ENCODE assay signal across 26 cellular contexts in the genomic region with DNA sequence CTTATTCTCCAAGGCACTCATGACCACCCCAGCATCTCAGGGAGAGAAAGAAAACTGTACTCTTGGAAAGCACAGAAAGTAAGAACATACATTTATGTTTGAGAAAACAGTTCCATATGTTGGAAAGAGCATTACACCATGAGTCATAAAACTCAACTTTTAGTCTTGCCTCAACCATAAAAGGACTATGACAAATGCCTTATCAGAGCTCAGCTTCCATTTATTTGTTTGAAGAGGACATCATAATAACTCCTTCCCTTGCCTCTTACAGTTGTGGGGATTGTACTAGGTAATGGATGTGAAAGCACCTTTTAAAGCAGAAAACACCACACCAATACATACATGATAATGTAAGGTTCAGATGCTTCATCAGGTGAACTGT.
A peak's percentile ranks its signal among the peaks of the same experiment; 100 is the strongest.
DNase-seq lines count a peak whose midpoint lies in the region; ATAC-seq and TF ChIP-seq lines count a peak whose summit lies in the region.
"Had no signal": no experiment of that assay in that cellular context is flagged by ENCODE, and none has a peak within 500 bp of the region (broad histone marks: within the 10 kb centered on the region; RNA-seq: fewer than 3 reads in every experiment).

No MANE protein-coding gene starts in this region.

- peaks cover 10% of the 10 kb centered on the region for H3K4me1 ChIP-seq in HEK293 (ENCODE audit: control insufficient read depth, insufficient read depth, low read length)
- no peaks in the 10 kb centered on the region for H3K4me1 ChIP-seq in adipocyte (ENCODE audit: control insufficient read depth, insufficient read depth, low read length)
- no peaks in the 10 kb centered on the region for H3K4me1 ChIP-seq in foreskin keratinocyte
- H3K4me1 ChIP-seq: BLaER1, gastrocnemius medialis, right atrium auricular region, tibial artery had no signal

- H3K9me3 ChIP-seq in HEK293 (ENCODE audit: control insufficient read depth, insufficient read depth, low read depth, low read length) (no peaks in the 10 kb centered on the region), adipocyte (ENCODE audit: control insufficient read depth, low read length) (no peaks in the 10 kb centered on the region)
- H3K9me3 ChIP-seq: BLaER1, gastrocnemius medialis, right atrium auricular region, tibial artery had no signal

- H3K27ac Mint-ChIP-seq in stimulated activated effector memory CD8-positive, alpha-beta T cell treated with anti-CD3 and anti-CD28 coated beads, Interleukin-12 subunit alpha, Interleukin-12 subunit beta, amount 100 ng/mL, for 72 hours = no peak overlapping the region
- H3K27ac Mint-ChIP-seq: activated naive CD4-positive, alpha-beta T cell treated with anti-CD3 and anti-CD28 coated beads, Interleukin-2, amount 10 ng/mL, durations not matched to agents 7 days and 5 days; activated T-helper 1 cell treated with anti-CD3 and anti-CD28 coated beads, Interleukin-12 subunit alpha, Interleukin-12 subunit beta, Interleukin-2, Interleukin-4 antibody, amounts not matched to agents 30 ng/mL and 10 ng/mL and 1 ng/mL, durations not matched to agents 14 hours and 24 hours and 36 hours; HFFc6; nephron had no signal

- H3K27me3 ChIP-seq in adipocyte (replicated peaks; ENCODE audit: control insufficient read depth, insufficient read depth, low read length) = no peaks in the 10 kb centered on the region
- no peaks in the 10 kb centered on the region for H3K27me3 ChIP-seq in foreskin keratinocyte
- H3K27me3 ChIP-seq: BLaER1, gastrocnemius medialis, right atrium auricular region, tibial artery had no signal

- H3K27ac ChIP-seq in HEK293 (ENCODE audit: extremely low read depth, low read depth, low read length) (peak overlapping the region; percentile 57; the same call in 1 of the 2 replicates), foreskin keratinocyte (no peak overlapping the region)
- H3K27ac ChIP-seq: BLaER1, dorsolateral prefrontal cortex, gastrocnemius medialis, right atrium auricular region, tibial artery had no signal

- H3K36me3 Mint-ChIP-seq in stimulated activated effector memory CD8-positive, alpha-beta T cell treated with anti-CD3 and anti-CD28 coated beads, Interleukin-12 subunit alpha, Interleukin-12 subunit beta, amount 100 ng/mL, for 72 hours = no peaks in the 10 kb centered on the region
- H3K36me3 Mint-ChIP-seq: activated naive CD4-positive, alpha-beta T cell treated with anti-CD3 and anti-CD28 coated beads, Interleukin-2, amount 10 ng/mL, durations not matched to agents 7 days and 5 days had no signal

- H3K4me1 Mint-ChIP-seq in stimulated activated effector memory CD8-positive, alpha-beta T cell treated with anti-CD3 and anti-CD28 coated beads, Interleukin-12 subunit alpha, Interleukin-12 subunit beta, amount 100 ng/mL, for 72 hours = no peaks in the 10 kb centered on the region
- H3K4me1 Mint-ChIP-seq: activated naive CD4-positive, alpha-beta T cell treated with anti-CD3 and anti-CD28 coated beads, Interleukin-2, amount 10 ng/mL, durations not matched to agents 7 days and 5 days had no signal

- no peaks in the 10 kb centered on the region for H3K9me3 Mint-ChIP-seq in stimulated activated effector memory CD8-positive, alpha-beta T cell treated with anti-CD3 and anti-CD28 coated beads, Interleukin-12 subunit alpha, Interleukin-12 subunit beta, amount 100 ng/mL, for 72 hours
- H3K9me3 Mint-ChIP-seq: activated naive CD4-positive, alpha-beta T cell treated with anti-CD3 and anti-CD28 coated beads, Interleukin-2, amount 10 ng/mL, durations not matched to agents 7 days and 5 days; activated T-helper 1 cell treated with anti-CD3 and anti-CD28 coated beads, Interleukin-12 subunit alpha, Interleukin-12 subunit beta, Interleukin-2, Interleukin-4 antibody, amounts not matched to agents 30 ng/mL and 10 ng/mL and 1 ng/mL, durations not matched to agents 14 hours and 24 hours and 36 hours had no signal

- TF ChIP-seq CTCF in HEK293 (tag by site-specific recombination; IDR thresholded peaks at IDR 0.05) (no peak), foreskin keratinocyte (conservative IDR thresholded peaks at IDR 0.05) (no peak)

- H3K4me3 ChIP-seq in HEK293 (ENCODE audit: low read depth, low read length) (no peak overlapping the region), adipocyte (ENCODE audit: low read length) (no peak overlapping the region)
- H3K4me3 ChIP-seq: BLaER1, dorsolateral prefrontal cortex, gastrocnemius medialis, right atrium auricular region, tibial artery had no signal

- DNase-seq in DMS53 (lab: John Stamatoyannopoulos, UW) = peak; percentile 57
- peak; percentile 69 for DNase-seq in adipocyte (ENCODE audit: low read depth)
- peak in 1 of 2 donors; percentile 14 for DNase-seq in foreskin keratinocyte
- DNase-seq in cerebellar cortex (ENCODE audit: low spot score) = no peak
- DNase-seq in stimulated activated effector memory CD8-positive, alpha-beta T cell treated with anti-CD3 and anti-CD28 coated beads, Interleukin-12 subunit alpha, Interleukin-12 subunit beta, amount 100 ng/mL, for 72 hours (ENCODE audit: low spot score in 2 of 2) = no peak
- no peak for DNase-seq in cerebellum (ENCODE audit: low spot score)
- DNase-seq: activated CD4-positive, alpha-beta T cell treated with anti-CD3 and anti-CD28 coated beads, Interleukin-2, amount 50 U/mL, for 4 hours; activated naive CD4-positive, alpha-beta T cell treated with anti-CD3 and anti-CD28 coated beads, Interleukin-2, amount 10 ng/mL, durations not matched to agents 7 days and 5 days; COR-L47; dorsolateral prefrontal cortex; gastrocnemius medialis; HFFc6; hypothalamus; left ventricle myocardium superior; NCI-H1417 treated with DMSO at 0.1 percent for 48 hours; NCI-H524 treated with DMSO at 0.1 percent for 48 hours; Right ventricle myocardium superior; stimulated activated naive CD8-positive, alpha-beta T cell treated with anti-CD3 and anti-CD28 coated beads, Interleukin-15, Interleukin-2, amounts not matched to agents 100 U/mL and 50 U/mL, for 24 hours; T-helper 9 cell; tibial artery had no signal

- H3K4me3 Mint-ChIP-seq in stimulated activated effector memory CD8-positive, alpha-beta T cell treated with anti-CD3 and anti-CD28 coated beads, Interleukin-12 subunit alpha, Interleukin-12 subunit beta, amount 100 ng/mL, for 72 hours = no peak overlapping the region
- H3K4me3 Mint-ChIP-seq: activated naive CD4-positive, alpha-beta T cell treated with anti-CD3 and anti-CD28 coated beads, Interleukin-2, amount 10 ng/mL, durations not matched to agents 7 days and 5 days; activated T-helper 1 cell treated with anti-CD3 and anti-CD28 coated beads, Interleukin-12 subunit alpha, Interleukin-12 subunit beta, Interleukin-2, Interleukin-4 antibody, amounts not matched to agents 30 ng/mL and 10 ng/mL and 1 ng/mL, durations not matched to agents 14 hours and 24 hours and 36 hours; HFFc6; nephron had no signal

- CTCF ChIA-PET in HEK293 (lab: Yijun Ruan, JAX) = interaction anchor here (0.6 to 3.0 kb wide), 3 partner anchors 9 to 264 kb away, joined by 4 to 7 read pairs (median 5); no protein-coding TSS in a partner anchor

- ATAC-seq in foreskin keratinocyte (peak; percentile 42), GM21423 (IDR thresholded peaks at IDR 0.05; ENCODE audit: unreplicated experiment) (no peak)
- ATAC-seq in stimulated activated effector memory CD8-positive, alpha-beta T cell treated with anti-CD3 and anti-CD28 coated beads, Interleukin-12 subunit alpha, Interleukin-12 subunit beta, amount 100 ng/mL, for 72 hours = no peak
- ATAC-seq: gastrocnemius medialis; left ventricle myocardium superior; stimulated activated naive CD8-positive, alpha-beta T cell treated with anti-CD3 and anti-CD28 coated beads, Interleukin-15, Interleukin-2, amounts not matched to agents 100 U/mL and 50 U/mL, for 24 hours had no signal

- POLR2A ChIA-PET in HEK293 (lab: Yijun Ruan, JAX) = no interaction called here

- H3K36me3 ChIP-seq in HEK293 (ENCODE audit: control insufficient read depth in 2 of 2, insufficient read depth in 1 of 2, low read length in 2 of 2) (no peaks in the 10 kb centered on the region), adipocyte (ENCODE audit: control insufficient read depth, insufficient read depth, low read length, severe bottlenecking) (no peaks in the 10 kb centered on the region)
- H3K36me3 ChIP-seq: BLaER1, gastrocnemius medialis, right atrium auricular region, tibial artery had no signal

- H3K9ac ChIP-seq in adipocyte (ENCODE audit: low read length) = no peak overlapping the region
- H3K9ac ChIP-seq: BLaER1 had no signal

TF ChIP-seq in HEK293, 187 proteins besides CTCF, POLR2A, EP300 and RAD21 (continues in another document):
- TF ChIP-seq ZNF155 (tag by site-specific recombination; IDR thresholded peaks at IDR 0.05) (no peak), ZNF433 (tag by site-specific recombination; IDR thresholded peaks at IDR 0.05; ENCODE audit: low read depth) (no peak), ZNF423 (tag by site-specific recombination; IDR thresholded peaks at IDR 0.05) (no peak), ZNF184 (tag by site-specific recombination; IDR thresholded peaks at IDR 0.05) (no peak), ZNF830 (tag by site-specific recombination; IDR thresholded peaks at IDR 0.05; ENCODE audit: low read depth) (no peak), REPIN1 (tag by site-specific recombination; IDR thresholded peaks at IDR 0.05; ENCODE audit: low read depth) (no peak)
- TF ChIP-seq, protein P1, sequence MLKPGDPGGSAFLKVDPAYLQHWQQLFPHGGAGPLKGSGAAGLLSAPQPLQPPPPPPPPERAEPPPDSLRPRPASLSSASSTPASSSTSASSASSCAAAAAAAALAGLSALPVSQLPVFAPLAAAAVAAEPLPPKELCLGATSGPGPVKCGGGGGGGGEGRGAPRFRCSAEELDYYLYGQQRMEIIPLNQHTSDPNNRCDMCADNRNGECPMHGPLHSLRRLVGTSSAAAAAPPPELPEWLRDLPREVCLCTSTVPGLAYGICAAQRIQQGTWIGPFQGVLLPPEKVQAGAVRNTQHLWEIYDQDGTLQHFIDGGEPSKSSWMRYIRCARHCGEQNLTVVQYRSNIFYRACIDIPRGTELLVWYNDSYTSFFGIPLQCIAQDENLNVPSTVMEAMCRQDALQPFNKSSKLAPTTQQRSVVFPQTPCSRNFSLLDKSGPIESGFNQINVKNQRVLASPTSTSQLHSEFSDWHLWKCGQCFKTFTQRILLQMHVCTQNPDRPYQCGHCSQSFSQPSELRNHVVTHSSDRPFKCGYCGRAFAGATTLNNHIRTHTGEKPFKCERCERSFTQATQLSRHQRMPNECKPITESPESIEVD (tag by site-specific recombination; IDR thresholded peaks at IDR 0.05) = peak; percentile 82

Comparison
In these comparisons a context has a peak if more than half of its experiments do, and no peak if none do; other contexts are left out.
1. DNase-seq: peak in DMS53 (single experiment) and adipocyte (single experiment); none in cerebellar cortex (single experiment), stimulated activated effector memory CD8-positive, alpha-beta T cell treated with anti-CD3 and anti-CD28 coated beads, Interleukin-12 subunit alpha, Interleukin-12 subunit beta, amount 100 ng/mL, for 72 hours (0 of 2) and cerebellum (single experiment).